8 cellular contexts compared by ENCODE assay signal in the genomic region with DNA sequence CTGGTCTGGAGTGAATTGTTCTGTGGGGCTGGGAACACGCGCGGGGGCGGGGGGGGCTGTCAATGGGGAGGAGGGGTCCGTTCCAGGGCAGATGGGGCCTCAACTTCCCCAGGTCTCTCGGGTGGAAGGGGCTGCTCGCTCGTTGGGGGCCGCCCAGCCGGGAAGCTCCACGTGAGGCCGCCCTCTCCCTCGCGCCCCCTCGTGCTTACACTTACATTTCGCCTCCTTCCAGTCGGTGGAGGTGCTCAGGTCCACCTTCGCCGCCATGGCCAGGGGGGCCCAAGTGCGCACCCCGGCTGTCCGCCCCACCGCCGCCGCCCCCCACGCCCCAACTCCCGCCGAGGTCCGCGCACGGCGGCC. TPM values are rescaled to one million over a fixed set of nuclear protein-coding genes. Genes with fewer than 3 reads are reported as not detected.
DNase-seq lines count a peak whose midpoint lies in the region; ATAC-seq, FAIRE-seq and TF ChIP-seq lines count a peak whose summit lies in the region.

No MANE protein-coding gene starts in this region.

- TF ChIP-seq CTCF in GM12864 (IDR thresholded peaks at IDR 0.05; ENCODE audit: low read depth, low read length, missing control alignments) (no peak), ascending aorta (IDR thresholded peaks at IDR 0.05) (no peak), kidney (IDR thresholded peaks at IDR 0.05; ENCODE audit: borderline replicate concordance, extremely low read depth, insufficient read depth) (no peak)

- 0 out of 2 replicates have a peak, but pooled peaks cover 3% of the 10 kb centered on the region for H3K36me3 ChIP-seq in HUES6 (ENCODE audit: control insufficient read depth, insufficient read depth, low read length)
- no peaks in the 10 kb centered on the region for H3K36me3 ChIP-seq in ascending aorta
- H3K36me3 ChIP-seq in kidney (ENCODE audit: control insufficient read depth in 1 of 2, insufficient read depth in 2 of 2, low read length in 2 of 2): no peaks in the 10 kb centered on the region

- no peak for DNase-seq in GM12864 (ENCODE audit: low read depth)
- DNase-seq in ascending aorta (ENCODE audit: low spot score in 2 of 2): no peak
- no peak for DNase-seq in kidney
- DNase-seq in stimulated activated naive CD8-positive, alpha-beta T cell treated with anti-CD3 and anti-CD28 coated beads, Interleukin-15, amount 100 ng/mL, for 72 hours: peak in 1 of 2 donors; percentile 26
- DNase-seq in MV-4-11 (lab: John Stamatoyannopoulos, UW): no peak
- DNase-seq in HuH-7.5 (ENCODE audit: low spot score): no peak

- no peak overlapping the region for H3K27ac Mint-ChIP-seq in stimulated activated naive CD8-positive, alpha-beta T cell treated with anti-CD3 and anti-CD28 coated beads, Interleukin-15, amount 100 ng/mL, for 72 hours

- H3K27ac ChIP-seq in HUES6 (ENCODE audit: low read depth, low read length) (no peak overlapping the region; the same call in 1 of the 2 replicates), ascending aorta (peak overlapping the region; percentile 44 to 65), kidney (ENCODE audit: low read depth in 2 of 2, low read length in 2 of 2) (peak overlapping the region; percentile 67 to 80)

- intact Hi-C loops in ascending aorta (cut with DNase I) (no loop called here), kidney (cut with DNase I) (no loop called here)

- H3K27me3 Mint-ChIP-seq in stimulated activated naive CD8-positive, alpha-beta T cell treated with anti-CD3 and anti-CD28 coated beads, Interleukin-15, amount 100 ng/mL, for 72 hours: no peaks in the 10 kb centered on the region

- no peaks in the 10 kb centered on the region for H3K9me3 ChIP-seq in HUES6 (ENCODE audit: control insufficient read depth, insufficient read depth, low read depth, low read length)
- no peaks in the 10 kb centered on the region for H3K9me3 ChIP-seq in ascending aorta
- no peaks in the 10 kb centered on the region for H3K9me3 ChIP-seq in kidney (ENCODE audit: control insufficient read depth in 1 of 2, low read length in 2 of 2)

- peaks cover 35% of the 10 kb centered on the region for H3K4me1 Mint-ChIP-seq in stimulated activated naive CD8-positive, alpha-beta T cell treated with anti-CD3 and anti-CD28 coated beads, Interleukin-15, amount 100 ng/mL, for 72 hours

- H3K9me3 Mint-ChIP-seq in stimulated activated naive CD8-positive, alpha-beta T cell treated with anti-CD3 and anti-CD28 coated beads, Interleukin-15, amount 100 ng/mL, for 72 hours: no peaks in the 10 kb centered on the region

- H3K4me1 ChIP-seq in HUES6 (ENCODE audit: control insufficient read depth, insufficient read depth, low read length) (peaks cover 9% of the 10 kb centered on the region), ascending aorta (peaks cover 9 to 12% of the 10 kb centered on the region in 2 donors), kidney (ENCODE audit: control insufficient read depth in 1 of 2, insufficient read depth in 1 of 2, low read depth in 1 of 2, low read length in 2 of 2) (peaks cover 8 to 9% of the 10 kb centered on the region in 2 donors)

- no peak for FAIRE-seq in kidney (lab: Jason Lieb, UNC)

- H3K4me3 ChIP-seq in GM12864 (ENCODE audit: low read depth, low read length) (peak overlapping the region; percentile 80), HUES6 (ENCODE audit: low read depth, low read length) (peak overlapping the region; percentile 57), ascending aorta (peak overlapping the region; percentile 82 to 92), kidney (ENCODE audit: low read length in 2 of 2) (peak overlapping the region; percentile 66 to 71)

- ATAC-seq in stimulated activated naive CD8-positive, alpha-beta T cell treated with anti-CD3 and anti-CD28 coated beads, Interleukin-15, amount 100 ng/mL, for 72 hours: peak; percentile 47
- no peak for ATAC-seq in HG03571 (IDR thresholded peaks at IDR 0.05; ENCODE audit: unreplicated experiment)

- H3K9ac ChIP-seq in HUES6 (ENCODE audit: low read length) (no peak overlapping the region), kidney (ENCODE audit: low read length in 2 of 2) (peak overlapping the region in 1 of 2 donors; percentile 80)

- no peaks in the 10 kb centered on the region for H3K27me3 ChIP-seq in HUES6 (ENCODE audit: control insufficient read depth, insufficient read depth, low read length)
- no peaks in the 10 kb centered on the region for H3K27me3 ChIP-seq in ascending aorta

- peak overlapping the region; percentile 88 to 92 for H3K4me3 Mint-ChIP-seq in stimulated activated naive CD8-positive, alpha-beta T cell treated with anti-CD3 and anti-CD28 coated beads, Interleukin-15, amount 100 ng/mL, for 72 hours

RNA-seq across cellular contexts. Expression of gene MACROD1, which starts 0.5 kb away (rescaled TPM):
- total RNA-seq in ascending aorta (26.5 TPM), kidney (27.8 TPM)
- polyA plus RNA-seq in kidney (ENCODE audit: insufficient read depth, low read depth, low replicate concordance): 176 TPM

RNA-seq across cellular contexts. Expression of gene STIP1, which starts 20.5 kb away (rescaled TPM):
- total RNA-seq in ascending aorta: 77.7 TPM
- total RNA-seq in kidney: 81.2 TPM
- polyA plus RNA-seq in kidney (ENCODE audit: insufficient read depth, low read depth, low replicate concordance): 86.0 TPM

RNA-seq across cellular contexts. Expression of gene FERMT3, which starts 41.1 kb away (rescaled TPM):
- 55.2 TPM for total RNA-seq in ascending aorta
- total RNA-seq in kidney: 36.3 TPM
- 11.8 TPM for polyA plus RNA-seq in kidney (ENCODE audit: insufficient read depth, low read depth, low replicate concordance)
